In the genomic region with DNA sequence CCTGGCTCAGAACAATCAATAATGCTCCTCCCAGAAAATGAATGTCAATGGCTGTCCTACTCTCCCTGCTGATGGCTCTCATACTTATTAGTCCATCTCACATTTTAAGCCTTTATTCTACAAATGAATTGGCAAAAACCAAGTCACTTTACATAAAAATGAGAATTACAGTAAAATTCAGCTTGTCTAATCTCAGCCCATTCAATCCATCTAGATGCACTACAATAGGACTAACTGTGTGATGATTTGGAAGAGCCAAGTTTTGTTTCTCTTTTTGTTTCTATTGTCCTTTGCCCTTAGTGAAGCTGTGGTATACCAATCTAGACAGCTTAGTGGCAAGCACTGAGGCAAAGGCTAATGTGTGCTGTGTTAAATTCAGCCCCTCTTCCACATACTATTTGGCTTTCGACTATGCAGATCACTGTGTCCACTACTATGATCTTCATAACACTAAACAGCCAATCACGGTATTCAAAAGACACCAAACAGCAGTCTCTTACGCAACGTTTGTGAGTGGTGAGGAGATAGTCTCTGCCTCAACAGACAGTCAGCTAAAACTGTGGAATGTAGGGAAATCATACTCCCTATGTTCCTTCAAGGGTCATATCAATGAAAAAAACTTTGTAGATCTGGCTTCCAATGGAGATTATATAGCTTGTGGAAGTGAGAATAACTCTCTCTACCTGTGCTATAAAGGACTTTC, we compare ENCODE assay signal across 13 cellular contexts.
DNase-seq lines count a peak whose midpoint lies in the region; ATAC-seq, FAIRE-seq and TF ChIP-seq lines count a peak whose summit lies in the region.
"Had no signal": no experiment of that assay in that cellular context is flagged by ENCODE, and none has a peak within 500 bp of the region (broad histone marks: within the 10 kb centered on the region; RNA-seq: fewer than 3 reads in every experiment).

No MANE protein-coding gene starts in this region.

- FAIRE-seq in HepG2 (lab: Jason Lieb, UNC) = no peak
- FAIRE-seq: GM12891 had no signal

- H3K36me3 ChIP-seq in HepG2 (replicated peaks in 1 of 2; ENCODE audit: control insufficient read depth in 1 of 2, insufficient read depth in 2 of 2, low read length in 2 of 2) (no peaks in the 10 kb centered on the region), right lobe of liver (no peaks in the 10 kb centered on the region)

- H3K27me3 ChIP-seq in HepG2 (ENCODE audit: control insufficient read depth in 1 of 2, insufficient read depth in 2 of 2, low read length in 2 of 2) (no peaks in the 10 kb centered on the region), right lobe of liver (no peaks in the 10 kb centered on the region)

- WGBS in HepG2 (ENCODE audit: low lambda C conversion rate) = 10% methylated on average over 4 of the region's 4 CpGs
- WGBS in right lobe of liver (ENCODE audit: insufficient coverage, low coverage, low lambda C conversion rate, missing lambda C conversion rate) = 71% methylated on average over 4 of the region's 4 CpGs

- TF ChIP-seq EP300 in HepG2 (IDR thresholded peaks at IDR 0.05; ENCODE audit: low read depth in 2 of 2, low read length in 2 of 2) (no peak), HepG2 (CRISPR knock-in tag; IDR thresholded peaks at IDR 0.05; ENCODE audit: borderline replicate concordance) (no peak)

- no peaks in the 10 kb centered on the region for H4K20me1 ChIP-seq in HepG2 (ENCODE audit: insufficient read depth, low read length)

- POLR2A ChIA-PET in HepG2 (lab: Yijun Ruan, JAX) (no interaction called here), WTC11 (lab: Charles Lee) (no interaction called here)

- TF ChIP-seq POLR2A in HepG2 (IDR thresholded peaks at IDR 0.05; ENCODE audit: insufficient read depth in 1 of 2, low read depth in 2 of 2, low read length in 2 of 2) (no peak), right lobe of liver (IDR thresholded peaks at IDR 0.05) (no peak)

- H3K27ac ChIP-seq in HepG2 (ENCODE audit: extremely low read length, insufficient read depth, low read length) (no peak overlapping the region), right lobe of liver (no peak overlapping the region)
- H3K27ac ChIP-seq: 22Rv1 had no signal

- H3K4me3 Mint-ChIP-seq in WTC11 = no peak overlapping the region
- H3K4me3 Mint-ChIP-seq: CD4-positive, CD25-positive, alpha-beta regulatory T cell; IgD-negative memory B cell had no signal

- no peak for ATAC-seq in HepG2
- ATAC-seq in right lobe of liver = no peak
- no peak; the same call in 1 of the 2 replicates for ATAC-seq in WTC11
- ATAC-seq in GM21423 (IDR thresholded peaks at IDR 0.05; ENCODE audit: unreplicated experiment) = no peak

- H3K4me3 ChIP-seq in HepG2 (replicated peaks in 1 of 3; ENCODE audit: insufficient read depth in 1 of 3, low read depth in 2 of 3, low read length in 3 of 3) = no peak overlapping the region
- no peak overlapping the region for H3K4me3 ChIP-seq in right lobe of liver
- H3K4me3 ChIP-seq in fibroblast of villous mesenchyme (ENCODE audit: low read depth, low read length) = no peak overlapping the region

- peaks cover 10% of the 10 kb centered on the region for H3K9me3 Mint-ChIP-seq in WTC11

- BruUV-seq in HepG2 (replicated peaks; lab: Mats Ljungman, UMichigan) = no TSS peak

- in situ Hi-C loops in HepG2 (cut with HindIII; ENCODE audit: extremely low pct_ligation_motif_present, low pct_unique_long_range_greater_than_20kb) = no loop called here

- H3K36me3 Mint-ChIP-seq in WTC11 = peaks cover 2% of the 10 kb centered on the region; the same call in 1 of the 2 replicates
- H3K36me3 Mint-ChIP-seq: CD4-positive, CD25-positive, alpha-beta regulatory T cell; IgD-negative memory B cell had no signal

- no peak overlapping the region for H3K4me2 ChIP-seq in HepG2 (ENCODE audit: low read depth, low read length)

- no peaks in the 10 kb centered on the region for H3K79me2 ChIP-seq in HepG2 (ENCODE audit: insufficient read depth, low read length)

- peaks cover 18% of the 10 kb centered on the region for H3K4me1 Mint-ChIP-seq in WTC11
- H3K4me1 Mint-ChIP-seq: CD4-positive, CD25-positive, alpha-beta regulatory T cell; IgD-negative memory B cell had no signal

- peak overlapping the region; percentile 51; the same call in 1 of the 2 replicates for H3K27ac Mint-ChIP-seq in WTC11
- H3K27ac Mint-ChIP-seq: CD4-positive, CD25-positive, alpha-beta regulatory T cell; IgD-negative memory B cell had no signal

- H3K9ac ChIP-seq in HepG2 (ENCODE audit: insufficient read depth, low read depth, low read length) = no peak overlapping the region

- no peak for TF ChIP-seq RAD21 in HepG2 (CRISPR knock-in tag; IDR thresholded peaks at IDR 0.05)

- DNase-seq in HepG2 (ENCODE audit: low spot score) (no peak), right lobe of liver (no peak), WTC11 (ENCODE audit: low spot score) (no peak), fibroblast of villous mesenchyme (ENCODE audit: low read depth) (peak; percentile 45), medulla oblongata (ENCODE audit: extremely low spot score) (no peak), iPS-NIHi7 (ENCODE audit: extremely low spot score) (no peak)
- no peak for DNase-seq in activated naive CD4-positive, alpha-beta T cell treated with Interleukin-2 at 50 U/mL for 16 hours
- DNase-seq: CD4-positive, CD25-positive, alpha-beta regulatory T cell; DMS 273 treated with DMSO at 0.1 percent for 48 hours had no signal

- no peak overlapping the region for H2AFZ ChIP-seq in HepG2 (ENCODE audit: low read length)

- H3K27me3 Mint-ChIP-seq in WTC11 (ENCODE audit: low read depth) = no peaks in the 10 kb centered on the region; the same call in 1 of the 2 replicates
- H3K27me3 Mint-ChIP-seq: CD4-positive, CD25-positive, alpha-beta regulatory T cell; IgD-negative memory B cell had no signal

- no peaks in the 10 kb centered on the region for H3K9me3 ChIP-seq in HepG2 (ENCODE audit: low read length)
- no peaks in the 10 kb centered on the region for H3K9me3 ChIP-seq in right lobe of liver

- CTCF ChIA-PET in HepG2 (lab: Yijun Ruan, JAX; ENCODE audit: low intra/inter-chr PET ratio, low total read pairs) = no interaction called here
- CTCF ChIA-PET in WTC11 (lab: Charles Lee) = no interaction called here

- TF ChIP-seq CTCF in HepG2 (CRISPR knock-in tag; IDR thresholded peaks at IDR 0.05) (no peak), right lobe of liver (IDR thresholded peaks at IDR 0.05) (no peak), WTC11 (IDR thresholded peaks at IDR 0.05) (no peak), fibroblast of villous mesenchyme (IDR thresholded peaks at IDR 0.05; ENCODE audit: insufficient read depth, low read depth, low read length) (no peak)

- H3K4me1 ChIP-seq in HepG2 (ENCODE audit: insufficient read depth, low read length) = no peaks in the 10 kb centered on the region
- no peaks in the 10 kb centered on the region for H3K4me1 ChIP-seq in right lobe of liver

- intact Hi-C loops in HepG2 (cut with micrococcal nuclease; ENCODE audit: unreplicated experiment) = no loop called here
- intact Hi-C loops in right lobe of liver (cut with DNase I) = no loop called here

TF ChIP-seq in HepG2, 621 proteins besides CTCF, POLR2A, EP300 and RAD21:
- TF ChIP-seq FOXA1 (IDR thresholded peaks at IDR 0.05) (no peak), FOXA1 (CRISPR knock-in tag; IDR thresholded peaks at IDR 0.05) (no peak), ZNF207 (IDR thresholded peaks at IDR 0.05; ENCODE audit: borderline replicate concordance) (no peak), TCF7L2 (IDR thresholded peaks at IDR 0.05; ENCODE audit: low read depth, low read length) (no peak), HOXA5 (CRISPR knock-in tag; IDR thresholded peaks at IDR 0.05) (no peak), CEBPB (IDR thresholded peaks at IDR 0.05; ENCODE audit: borderline replicate concordance, low read depth, low read length) (peak; percentile 48; the same call in 1 of the 2 replicates)

TF ChIP-seq in WTC11, 78 proteins besides CTCF, POLR2A, EP300 and RAD21:
- TF ChIP-seq, protein P1, sequence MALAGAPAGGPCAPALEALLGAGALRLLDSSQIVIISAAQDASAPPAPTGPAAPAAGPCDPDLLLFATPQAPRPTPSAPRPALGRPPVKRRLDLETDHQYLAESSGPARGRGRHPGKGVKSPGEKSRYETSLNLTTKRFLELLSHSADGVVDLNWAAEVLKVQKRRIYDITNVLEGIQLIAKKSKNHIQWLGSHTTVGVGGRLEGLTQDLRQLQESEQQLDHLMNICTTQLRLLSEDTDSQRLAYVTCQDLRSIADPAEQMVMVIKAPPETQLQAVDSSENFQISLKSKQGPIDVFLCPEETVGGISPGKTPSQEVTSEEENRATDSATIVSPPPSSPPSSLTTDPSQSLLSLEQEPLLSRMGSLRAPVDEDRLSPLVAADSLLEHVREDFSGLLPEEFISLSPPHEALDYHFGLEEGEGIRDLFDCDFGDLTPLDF (CRISPR knock-in tag; IDR thresholded peaks at IDR 0.05) = no peak
- no peak for TF ChIP-seq ZBTB21 (CRISPR knock-in tag; IDR thresholded peaks at IDR 0.05; ENCODE audit: borderline replicate concordance)
